8 cellular contexts compared by ENCODE assay signal in genomic region chr3:198079771-198080520, GRCh38.
DNase-seq lines count a peak whose midpoint lies in the region; ATAC-seq and TF ChIP-seq lines count a peak whose summit lies in the region.

No MANE protein-coding gene starts in this region.

- no peak for TF ChIP-seq EP300 in transverse colon (IDR thresholded peaks at IDR 0.05; ENCODE audit: low read depth)

- in situ Hi-C loops in transverse colon (cut with MboI; ENCODE audit: low pct_ligation_motif_present in 1 of 4, low pct_unique_long_range_greater_than_20kb in 1 of 4, low sequenced_read_pairs in 3 of 4), result no loop called here

- H3K4me1 ChIP-seq in KMS-11 (ENCODE audit: low read depth, poor library complexity, severe bottlenecking) (peaks cover 16% of the 10 kb centered on the region), fibroblast of lung (ENCODE audit: control insufficient read depth, extremely low read depth, insufficient read depth, low read length) (peaks cover 2% of the 10 kb centered on the region), neuronal stem cell (ENCODE audit: control insufficient read depth in 2 of 2, insufficient read depth in 1 of 2, low read depth in 1 of 2, low read length in 2 of 2) (peaks cover 2 to 3% of the 10 kb centered on the region in 2 donors), transverse colon (peaks cover 10 to 17% (median 16%) of the 10 kb centered on the region in 4 donors)

- peak overlapping the region; percentile 77 for H3K27ac ChIP-seq in KMS-11
- H3K27ac ChIP-seq in fibroblast of lung (ENCODE audit: insufficient read depth, low read length), result no peak overlapping the region
- H3K27ac ChIP-seq in neuronal stem cell (replicated peaks; ENCODE audit: low read length), result no peak overlapping the region
- H3K27ac ChIP-seq in transverse colon, result no peak overlapping the region

- CTCF ChIA-PET in activated CD8-positive, alpha-beta T cell treated with anti-CD3 and anti-CD28 coated beads for 36 hours (lab: Charles Lee), result interaction anchor here (0.6 to 2.7 kb wide), 22 partner anchors 9 to 296 kb away, joined by 3 to 37 read pairs (median 5); no protein-coding TSS in a partner anchor

- no peak overlapping the region for H2BK12ac ChIP-seq in neuronal stem cell (ENCODE audit: low read length)

- intact Hi-C loops in activated CD8-positive, alpha-beta T cell treated with anti-CD3 and anti-CD28 coated beads for 36 hours (cut with micrococcal nuclease), result loop anchor here (10.0 kb wide), 1 partner anchor 175 kb away; no protein-coding TSS in a partner anchor
- intact Hi-C loops in transverse colon (cut with DNase I; ENCODE audit: low total_unique reads), result no loop called here

- no peak overlapping the region for H4K8ac ChIP-seq in neuronal stem cell (ENCODE audit: low read depth, low read length)

- H3K79me1 ChIP-seq in neuronal stem cell (ENCODE audit: low read depth, low read length), result no peaks in the 10 kb centered on the region

- H2AFZ ChIP-seq in KMS-11 (ENCODE audit: low read depth) (peak overlapping the region; percentile 100), fibroblast of lung (ENCODE audit: low read length) (peak overlapping the region; percentile 53), neuronal stem cell (ENCODE audit: low read length) (peak overlapping the region; percentile 100)

- H3K27ac Mint-ChIP-seq in activated CD8-positive, alpha-beta T cell treated with anti-CD3 and anti-CD28 coated beads for 36 hours, result peak overlapping the region; percentile 87

- H3K79me2 ChIP-seq in KMS-11 (ENCODE audit: insufficient read depth, low read depth), result no peaks in the 10 kb centered on the region
- no peaks in the 10 kb centered on the region for H3K79me2 ChIP-seq in fibroblast of lung (ENCODE audit: control insufficient read depth, insufficient read depth, low read length)

- DNase-seq in NCI-H345 (lab: John Stamatoyannopoulos, UW) (peak; percentile 29), NCI-H345 treated with DMSO at 0.1 percent for 48 hours (lab: John Stamatoyannopoulos, UW; ENCODE audit: unreplicated experiment) (no peak), fibroblast of lung (ENCODE audit: low read depth in 2 of 2) (peak; percentile 4 to 19), neuronal stem cell (ENCODE audit: low spot score) (no peak), transverse colon (peak; percentile 9), A172 (ENCODE audit: low spot score) (no peak)
- peak; percentile 64 for DNase-seq in activated CD8-positive, alpha-beta T cell treated with anti-CD3 and anti-CD28 coated beads for 36 hours

- no peaks in the 10 kb centered on the region for H3K9me3 ChIP-seq in fibroblast of lung (ENCODE audit: control insufficient read depth, insufficient read depth, low read depth, low read length)
- peaks cover 0 to 7% of the 10 kb centered on the region in 2 donors for H3K9me3 ChIP-seq in neuronal stem cell (replicated peaks in 1 of 2; ENCODE audit: control insufficient read depth in 2 of 2, insufficient read depth in 1 of 2, low read depth in 1 of 2, low read length in 2 of 2)
- no peaks in the 10 kb centered on the region for H3K9me3 ChIP-seq in transverse colon

- peak overlapping the region; percentile 73 for H3K23ac ChIP-seq in neuronal stem cell (ENCODE audit: low read depth, low read length, poor library complexity)

- ATAC-seq in activated CD8-positive, alpha-beta T cell treated with anti-CD3 and anti-CD28 coated beads for 36 hours, result peak; percentile 60

- peak overlapping the region; percentile 84 for H3K9ac ChIP-seq in KMS-11
- H3K9ac ChIP-seq in fibroblast of lung (ENCODE audit: insufficient read depth, low read length), result peak overlapping the region; percentile 23
- no peak overlapping the region for H3K9ac ChIP-seq in neuronal stem cell (ENCODE audit: low read depth, low read length, poor library complexity)

- no peak overlapping the region for H3K4ac ChIP-seq in neuronal stem cell (ENCODE audit: low read length)

- no peak for TF ChIP-seq POLR2A in transverse colon (IDR thresholded peaks at IDR 0.05)

- H3K27me3 ChIP-seq in KMS-11 (ENCODE audit: insufficient read depth, low read depth) (no peaks in the 10 kb centered on the region; the same call in 1 of the 2 replicates), fibroblast of lung (ENCODE audit: control insufficient read depth, insufficient read depth, low read length) (peaks cover 16% of the 10 kb centered on the region), neuronal stem cell (ENCODE audit: control insufficient read depth in 3 of 3, insufficient read depth in 3 of 3, low read depth in 1 of 3, low read length in 3 of 3) (peaks cover 4 to 22% (median 22%) of the 10 kb centered on the region in 3 experiments), transverse colon (peaks cover 94% of the 10 kb centered on the region)

- H3K36me3 ChIP-seq in KMS-11 (ENCODE audit: insufficient read depth), result no peaks in the 10 kb centered on the region
- H3K36me3 ChIP-seq in fibroblast of lung (ENCODE audit: control insufficient read depth, insufficient read depth, low read length), result no peaks in the 10 kb centered on the region
- no peaks in the 10 kb centered on the region for H3K36me3 ChIP-seq in neuronal stem cell (replicated peaks in 1 of 2; ENCODE audit: control insufficient read depth in 2 of 2, insufficient read depth in 2 of 2, low read length in 2 of 2)
- H3K36me3 ChIP-seq in transverse colon, result no peaks in the 10 kb centered on the region

- TF ChIP-seq CTCF in KMS-11 (conservative IDR thresholded peaks at IDR 0.05; ENCODE audit: low read depth, low read length), result no peak
- no peak for TF ChIP-seq CTCF in activated CD8-positive, alpha-beta T cell treated with anti-CD3 and anti-CD28 coated beads for 36 hours (IDR thresholded peaks at IDR 0.05)
- no peak for TF ChIP-seq CTCF in fibroblast of lung (conservative IDR thresholded peaks at IDR 0.05 in 1 of 2, IDR thresholded peaks at IDR 0.05 in 1 of 2; ENCODE audit: low read depth in 1 of 2, low read length in 2 of 2)
- TF ChIP-seq CTCF in transverse colon (IDR thresholded peaks at IDR 0.05), result no peak

- H3K36me3 Mint-ChIP-seq in activated CD8-positive, alpha-beta T cell treated with anti-CD3 and anti-CD28 coated beads for 36 hours (ENCODE audit: low read depth), result peaks cover 8% of the 10 kb centered on the region

- H3K14ac ChIP-seq in neuronal stem cell (ENCODE audit: low read length), result peak overlapping the region; percentile 94

- H3K4me3 ChIP-seq in KMS-11 (IDR thresholded peaks at IDR 0.05; ENCODE audit: insufficient read depth, low read depth, low read length), result peak overlapping the region; percentile 91
- H3K4me3 ChIP-seq in fibroblast of lung (replicated peaks in 1 of 4; ENCODE audit: control extremely low read depth in 1 of 4, insufficient read depth in 1 of 4, low read depth in 3 of 4, low read length in 4 of 4), result peak overlapping the region; percentile 32 to 49 (median 42)
- peak overlapping the region; percentile 71 to 82 for H3K4me3 ChIP-seq in neuronal stem cell (ENCODE audit: low read length in 2 of 2)
- H3K4me3 ChIP-seq in transverse colon, result peak overlapping the region in 3 of 4 donors; percentile 26 to 48 (median 37)

- peak overlapping the region; percentile 82 for H3K4me3 Mint-ChIP-seq in activated CD8-positive, alpha-beta T cell treated with anti-CD3 and anti-CD28 coated beads for 36 hours

- H3K4me2 ChIP-seq in KMS-11, result peak overlapping the region; percentile 81
- H3K4me2 ChIP-seq in fibroblast of lung (ENCODE audit: extremely low read depth, insufficient read depth, low read length), result peak overlapping the region; percentile 80
- peak overlapping the region; percentile 96 for H3K4me2 ChIP-seq in neuronal stem cell (ENCODE audit: insufficient read depth, low read length, poor library complexity, severe bottlenecking)

- no CpG with 5 or more reads among the region's 47 CpGs for WGBS in neuronal stem cell (ENCODE audit: extremely low coverage in 2 of 2, insufficient read length in 2 of 2, insufficient replicate concordance in 1 of 2), 2 donors
- WGBS in transverse colon (ENCODE audit: low coverage in 1 of 2), 2 donors, result 13 to 48% methylated on average over 4 to 29 of the region's 47 CpGs

- H3K4me1 Mint-ChIP-seq in activated CD8-positive, alpha-beta T cell treated with anti-CD3 and anti-CD28 coated beads for 36 hours (ENCODE audit: low read depth), result peaks cover 17% of the 10 kb centered on the region

- peaks cover 4% of the 10 kb centered on the region for H3K9me3 Mint-ChIP-seq in activated CD8-positive, alpha-beta T cell treated with anti-CD3 and anti-CD28 coated beads for 36 hours

- POLR2A ChIA-PET in activated CD8-positive, alpha-beta T cell treated with anti-CD3 and anti-CD28 coated beads for 36 hours (lab: Charles Lee), result interaction anchor here (1.0 to 1.7 kb wide), 8 partner anchors 8 to 129 kb away, joined by 3 to 12 read pairs (median 4); no protein-coding TSS in a partner anchor

- peaks cover 32% of the 10 kb centered on the region for H3K27me3 Mint-ChIP-seq in activated CD8-positive, alpha-beta T cell treated with anti-CD3 and anti-CD28 coated beads for 36 hours

- peak overlapping the region; percentile 71 for H3K18ac ChIP-seq in neuronal stem cell (ENCODE audit: low read length)

- H4K91ac ChIP-seq in neuronal stem cell (ENCODE audit: low read depth, low read length, poor library complexity), result no peak overlapping the region

- H2AK5ac ChIP-seq in neuronal stem cell (ENCODE audit: low read depth, low read length), result no peak overlapping the region

- H4K20me1 ChIP-seq in KMS-11 (ENCODE audit: insufficient read depth) (no peaks in the 10 kb centered on the region), fibroblast of lung (ENCODE audit: control insufficient read depth, extremely low read depth, insufficient read depth, low read length) (no peaks in the 10 kb centered on the region)

- H2BK5ac ChIP-seq in neuronal stem cell (ENCODE audit: low read length), result no peak overlapping the region

- H2BK120ac ChIP-seq in neuronal stem cell (ENCODE audit: low read depth, low read length), result no peak overlapping the region

- peak overlapping the region; percentile 49 for H2BK15ac ChIP-seq in neuronal stem cell (ENCODE audit: low read length)

Comparison
In these comparisons a context has a peak if more than half of its experiments do, and no peak if none do; other contexts are left out.
1. DNase-seq: peak in NCI-H345 (single experiment), activated CD8-positive, alpha-beta T cell treated with anti-CD3 and anti-CD28 coated beads for 36 hours (single experiment), fibroblast of lung (2 of 2) and transverse colon (single experiment); none in NCI-H345 treated with DMSO at 0.1 percent for 48 hours (single experiment), neuronal stem cell (single experiment) and A172 (single experiment).
2. H3K4me3 ChIP-seq: peak in every context shown above with its lines; median percentile 91 in KMS-11; 76 in neuronal stem cell; 42 in fibroblast of lung; 37 in transverse colon.
3. Peak in every context shown above with its lines, with median percentiles within 50 percentile points of each other: H2AFZ ChIP-seq and H3K4me2 ChIP-seq.